Comparison of ENCODE assay signal across 9 cellular contexts in the genomic region with DNA sequence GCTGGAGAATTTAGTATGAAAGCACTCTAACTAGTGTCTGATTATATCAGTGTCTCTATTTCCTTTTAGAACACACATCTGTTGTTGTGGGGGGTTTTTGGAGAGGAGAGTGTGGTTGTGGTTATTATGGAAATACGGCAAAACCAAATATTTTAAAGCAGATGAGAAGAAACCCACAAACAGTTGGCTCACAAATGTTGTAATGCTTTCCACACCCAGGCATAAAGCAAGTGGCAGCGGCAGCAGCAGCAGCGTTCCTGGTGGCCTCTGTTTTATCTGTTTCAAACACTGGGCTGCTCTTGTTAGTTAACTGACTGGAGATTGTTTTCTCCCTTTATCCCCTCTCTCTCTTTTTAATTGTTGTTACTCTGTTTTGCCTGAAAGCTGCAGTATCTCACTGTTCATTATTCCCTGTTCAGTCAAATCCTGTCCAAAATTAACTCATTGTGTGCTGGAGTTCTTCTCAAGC.
DNase-seq lines count a peak whose midpoint lies in the region; ATAC-seq and TF ChIP-seq lines count a peak whose summit lies in the region.
"Had no signal": no experiment of that assay in that cellular context is flagged by ENCODE, and none has a peak within 500 bp of the region (broad histone marks: within the 10 kb centered on the region; RNA-seq: fewer than 3 reads in every experiment).

No MANE protein-coding gene starts in this region.

- WGBS in right cardiac atrium: 21% methylated on average over 3 of the region's 3 CpGs
- 63% methylated on average over 3 of the region's 3 CpGs for WGBS in esophagus muscularis mucosa

- TF ChIP-seq EP300 in esophagus muscularis mucosa (IDR thresholded peaks at IDR 0.05): no peak

- H3K4me1 ChIP-seq in left ventricle myocardium inferior (peaks cover 3% of the 10 kb centered on the region), right atrium auricular region (peaks cover 0 to 7% of the 10 kb centered on the region in 2 donors), right cardiac atrium (ENCODE audit: control insufficient read depth, insufficient read depth, low read length) (no peaks in the 10 kb centered on the region), esophagus muscularis mucosa (peaks cover 0 to 14% (median 6%) of the 10 kb centered on the region in 4 donors)

- H3K36me3 ChIP-seq in left ventricle myocardium inferior (no peaks in the 10 kb centered on the region), right atrium auricular region (no peaks in the 10 kb centered on the region), esophagus muscularis mucosa (no peaks in the 10 kb centered on the region)

- no peaks in the 10 kb centered on the region for H3K27me3 ChIP-seq in left ventricle myocardium inferior (ENCODE audit: low read depth)
- H3K27me3 ChIP-seq in right atrium auricular region: no peaks in the 10 kb centered on the region
- H3K27me3 ChIP-seq in right cardiac atrium (ENCODE audit: control insufficient read depth, insufficient read depth): no peaks in the 10 kb centered on the region
- no peaks in the 10 kb centered on the region for H3K27me3 ChIP-seq in esophagus muscularis mucosa

- DNase-seq in left ventricle myocardium inferior (no peak), right atrium auricular region (ENCODE audit: low spot score) (no peak), right cardiac atrium (no peak), activated gamma-delta T cell (lab: John Stamatoyannopoulos, UW) (no peak), ecto neural progenitor cell (ENCODE audit: low spot score) (no peak), esophagus muscularis mucosa (ENCODE audit: extremely low spot score) (no peak), NCI-H748 (lab: John Stamatoyannopoulos, UW; ENCODE audit: unreplicated experiment) (no peak)
- DNase-seq in T-helper 2 cell treated with Interferon-gamma antibody and Interleukin-4, amounts not matched to agents 5 μg/mL and 100 μg/mL, for 36 hours (ENCODE audit: low spot score): peak; percentile 60
- DNase-seq: T1000 had no signal

- H3K27ac ChIP-seq in left ventricle myocardium inferior (replicated peaks) (peak overlapping the region; percentile 54), right atrium auricular region (no peak overlapping the region), right cardiac atrium (ENCODE audit: low read length) (no peak overlapping the region), esophagus muscularis mucosa (replicated peaks in 1 of 4) (no peak overlapping the region)

- intact Hi-C loops in left ventricle myocardium inferior (cut with micrococcal nuclease): no loop called here
- intact Hi-C loops in right cardiac atrium (cut with DNase I): loop anchor here in 2 of 4 donors (10.0 kb wide), 2 partner anchors 1040 to 1060 kb away; no protein-coding TSS in a partner anchor
- intact Hi-C loops in esophagus muscularis mucosa (cut with DNase I): no loop called here

- H3K4me3 ChIP-seq in left ventricle myocardium inferior: no peak overlapping the region
- H3K4me3 ChIP-seq in right atrium auricular region: no peak overlapping the region
- H3K4me3 ChIP-seq in right cardiac atrium (ENCODE audit: low read length): no peak overlapping the region
- no peak overlapping the region for H3K4me3 ChIP-seq in esophagus muscularis mucosa

- ATAC-seq in right cardiac atrium: peak; percentile 40 to 68

- H3K9me3 ChIP-seq in left ventricle myocardium inferior (replicated peaks) (no peaks in the 10 kb centered on the region), right atrium auricular region (no peaks in the 10 kb centered on the region), right cardiac atrium (ENCODE audit: control insufficient read depth, low read length) (no peaks in the 10 kb centered on the region), esophagus muscularis mucosa (no peaks in the 10 kb centered on the region)

- peaks cover 67% of the 10 kb centered on the region for H3K4me1 Mint-ChIP-seq in T-helper 2 cell treated with Interferon-gamma antibody and Interleukin-4, amounts not matched to agents 5 μg/mL and 100 μg/mL, for 36 hours (ENCODE audit: low read depth)

- H3K27me3 Mint-ChIP-seq in T-helper 2 cell treated with Interferon-gamma antibody and Interleukin-4, amounts not matched to agents 5 μg/mL and 100 μg/mL, for 36 hours (ENCODE audit: low read depth): peaks cover 52% of the 10 kb centered on the region

- peak overlapping the region; percentile 37 for H3K4me3 Mint-ChIP-seq in T-helper 2 cell treated with Interferon-gamma antibody and Interleukin-4, amounts not matched to agents 5 μg/mL and 100 μg/mL, for 36 hours

- no peak for TF ChIP-seq POLR2A in esophagus muscularis mucosa (IDR thresholded peaks at IDR 0.05; ENCODE audit: low read depth)

- H3K9me3 Mint-ChIP-seq in T-helper 2 cell treated with Interferon-gamma antibody and Interleukin-4, amounts not matched to agents 5 μg/mL and 100 μg/mL, for 36 hours: no peaks in the 10 kb centered on the region

- TF ChIP-seq CTCF in left ventricle myocardium inferior (IDR thresholded peaks at IDR 0.05; ENCODE audit: borderline replicate concordance) (no peak), right atrium auricular region (IDR thresholded peaks at IDR 0.05) (no peak), esophagus muscularis mucosa (IDR thresholded peaks at IDR 0.05) (peak in 1 of 3 experiments; percentile 6)

- H3K27ac Mint-ChIP-seq in T-helper 2 cell treated with Interferon-gamma antibody and Interleukin-4, amounts not matched to agents 5 μg/mL and 100 μg/mL, for 36 hours: peak overlapping the region; percentile 75

- peaks cover 5% of the 10 kb centered on the region for H3K36me3 Mint-ChIP-seq in T-helper 2 cell treated with Interferon-gamma antibody and Interleukin-4, amounts not matched to agents 5 μg/mL and 100 μg/mL, for 36 hours (ENCODE audit: low read depth)
